14 cellular contexts compared by ENCODE assay signal in the genomic region with DNA sequence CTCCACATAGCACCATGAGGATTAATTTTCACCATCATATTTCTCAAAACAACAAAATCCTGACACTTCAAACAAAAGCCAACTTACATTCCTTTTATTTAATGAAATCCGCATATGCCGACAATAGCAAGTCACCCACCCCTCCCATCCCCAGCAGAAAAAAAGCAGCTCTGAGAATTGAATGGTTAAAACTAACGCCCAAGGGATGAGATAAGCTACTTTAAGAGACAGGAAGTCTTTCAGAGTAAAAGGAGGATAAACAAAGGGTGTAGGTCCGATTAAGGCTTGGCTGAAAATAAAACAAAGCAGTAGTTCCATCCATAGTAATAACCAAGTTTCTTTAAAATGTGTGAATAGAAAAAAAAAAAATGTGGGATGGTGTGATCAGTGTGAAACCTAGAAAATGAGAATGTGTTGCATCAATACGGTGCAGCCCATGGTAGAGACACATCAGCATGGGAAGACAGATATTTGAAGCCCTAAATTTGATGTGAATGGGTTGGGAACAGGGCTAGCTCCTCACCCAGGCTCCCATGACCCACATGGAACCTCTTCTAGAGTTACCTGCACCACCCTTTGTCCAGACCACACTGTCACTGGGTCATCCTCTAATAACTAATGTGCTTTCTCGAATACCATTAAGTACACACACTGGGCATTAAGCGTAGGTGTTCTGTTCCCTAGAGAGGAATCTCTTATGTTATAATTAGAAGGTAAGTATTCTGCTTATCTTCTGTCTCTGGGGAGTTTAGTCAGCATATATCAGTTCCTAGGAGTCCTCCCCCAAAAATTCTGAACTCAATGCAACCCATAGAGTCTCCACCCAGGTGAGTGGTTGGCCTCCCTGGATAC. TPM values are rescaled to one million over a fixed set of nuclear protein-coding genes. Genes with fewer than 3 reads are reported as not detected.
DNase-seq lines count a peak whose midpoint lies in the region; ATAC-seq, FAIRE-seq and TF ChIP-seq lines count a peak whose summit lies in the region.
"Had no signal": no experiment of that assay in that cellular context is flagged by ENCODE, and none has a peak within 500 bp of the region (broad histone marks: within the 10 kb centered on the region; RNA-seq: fewer than 3 reads in every experiment).

No MANE protein-coding gene starts in this region.

- peaks cover 0 to 18% (median 0%) of the 10 kb centered on the region in 11 donors for H3K9me3 Mint-ChIP-seq in naive thymus-derived CD4-positive, alpha-beta T cell

- H3K4me3 Mint-ChIP-seq in naive thymus-derived CD4-positive, alpha-beta T cell, result peak overlapping the region in 7 of 10 donors; percentile 41 to 63 (median 46)
- H3K4me3 Mint-ChIP-seq: brain had no signal

- H3K27ac Mint-ChIP-seq in naive thymus-derived CD4-positive, alpha-beta T cell, result peak overlapping the region in 5 of 9 donors; percentile 1 to 81 (median 50)

- in situ Hi-C loops in GM13977 (cut with MboI; ENCODE audit: low pct_unique_long_range_greater_than_20kb, low sequenced_read_pairs, unreplicated experiment), result no loop called here

- peaks cover 2 to 41% (median 33%) of the 10 kb centered on the region in 7 donors for H3K4me1 Mint-ChIP-seq in naive thymus-derived CD4-positive, alpha-beta T cell

- no peaks in the 10 kb centered on the region for H3K36me3 ChIP-seq in HUES64 (ENCODE audit: insufficient read depth, low read length)
- no peaks in the 10 kb centered on the region for H3K36me3 ChIP-seq in naive thymus-derived CD4-positive, alpha-beta T cell (ENCODE audit: control insufficient read depth in 2 of 3, insufficient read depth in 3 of 3, low read length in 3 of 3)

- H3K4me3 ChIP-seq in HUES64 (ENCODE audit: low read length) (no peak overlapping the region), cardiac fibroblast (replicated peaks in 1 of 2; ENCODE audit: low read depth in 2 of 2, low read length in 2 of 2) (no peak overlapping the region)
- no peak overlapping the region for H3K4me3 ChIP-seq in naive thymus-derived CD4-positive, alpha-beta T cell (ENCODE audit: low read length)

- POLR2A ChIA-PET in naive thymus-derived CD4-positive, alpha-beta T cell (lab: Charles Lee), result interaction anchor here (0.5 to 1.2 kb wide), 2 partner anchors 19 to 721 kb away, joined by 3 read pairs; no protein-coding TSS in a partner anchor

- peaks cover 5% of the 10 kb centered on the region; the same call in 1 of the 2 replicates for H3K9me3 ChIP-seq in HUES64 (ENCODE audit: insufficient read depth, low read depth, low read length)
- no peaks in the 10 kb centered on the region for H3K9me3 ChIP-seq in naive thymus-derived CD4-positive, alpha-beta T cell (ENCODE audit: control insufficient read depth in 2 of 3, low read length in 3 of 3)

- H3K27ac ChIP-seq in HUES64 (ENCODE audit: low read depth, low read length), result 0 out of 2 replicates have a peak overlapping the region, but pooled peaks have one; percentile 1
- H3K27ac ChIP-seq in naive thymus-derived CD4-positive, alpha-beta T cell (ENCODE audit: low read depth, low read length), result no peak overlapping the region
- H3K27ac ChIP-seq: C4-2B, epithelial cell of prostate had no signal

- ATAC-seq in GM18502 (IDR thresholded peaks at IDR 0.05; ENCODE audit: poor library complexity, unreplicated experiment), result peak; percentile 9
- ATAC-seq in naive thymus-derived CD4-positive, alpha-beta T cell, result no peak

- peaks cover 0 to 13% (median 0%) of the 10 kb centered on the region in 5 donors for H3K36me3 Mint-ChIP-seq in naive thymus-derived CD4-positive, alpha-beta T cell
- H3K36me3 Mint-ChIP-seq: brain had no signal

- H3K4me1 ChIP-seq in HUES64 (ENCODE audit: insufficient read depth, low read length), result peaks cover 20% of the 10 kb centered on the region
- peaks cover 4 to 14% of the 10 kb centered on the region in 2 donors for H3K4me1 ChIP-seq in naive thymus-derived CD4-positive, alpha-beta T cell (ENCODE audit: control insufficient read depth in 2 of 2, insufficient read depth in 2 of 2, low read length in 2 of 2)

- FAIRE-seq in frontal cortex (lab: Jason Lieb, UNC), result no peak

- no peak for TF ChIP-seq CTCF in cardiac fibroblast (IDR thresholded peaks at IDR 0.05; ENCODE audit: low read depth, low read length)
- no peak for TF ChIP-seq CTCF in GM13977 (IDR thresholded peaks at IDR 0.05; ENCODE audit: extremely low read depth, insufficient read depth, missing control alignments)

- peaks cover 5 to 17% (median 8%) of the 10 kb centered on the region in 5 donors for H3K27me3 Mint-ChIP-seq in naive thymus-derived CD4-positive, alpha-beta T cell

- H3K27me3 ChIP-seq in HUES64 (ENCODE audit: insufficient read depth, low read length), result no peaks in the 10 kb centered on the region
- H3K27me3 ChIP-seq in naive thymus-derived CD4-positive, alpha-beta T cell (ENCODE audit: control insufficient read depth in 2 of 2, insufficient read depth in 2 of 2, low read length in 2 of 2), result no peaks in the 10 kb centered on the region

- 61% methylated on average over 7 of the region's 7 CpGs for WGBS in HUES64

- intact Hi-C loops in naive thymus-derived CD4-positive, alpha-beta T cell (cut with micrococcal nuclease), result no loop called here

- CTCF ChIA-PET in naive thymus-derived CD4-positive, alpha-beta T cell (lab: Charles Lee), result no interaction called here

- DNase-seq in cardiac fibroblast (ENCODE audit: low read depth in 2 of 2) (peak; percentile 45 to 82), NCI-H82 treated with DMSO at 0.1 percent for 48 hours (lab: John Stamatoyannopoulos, UW; ENCODE audit: unreplicated experiment) (no peak), GM13977 (ENCODE audit: low spot score) (no peak), frontal cortex (ENCODE audit: low spot score in 2 of 2) (no peak)
- no peak for DNase-seq in naive thymus-derived CD4-positive, alpha-beta T cell
- no peak for DNase-seq in stimulated activated CD4-positive, alpha-beta T cell treated with anti-CD3 and anti-CD28 coated beads, Interleukin-4, amount 100 ng/mL, for 1 hour
- DNase-seq: activated T-cell treated with anti-CD3 and anti-CD28 coated beads, Interleukin-2, amount 50 U/mL, for 1 hour; GDM1; NCI-H446 treated with DMSO at 0.1 percent for 48 hours had no signal

- no peak overlapping the region for H3K9ac ChIP-seq in HUES64 (ENCODE audit: low read depth, low read length)

RNA-seq across cellular contexts. Expression of a gene that starts 31.7 kb away (rescaled TPM):
- 348 TPM for polyA plus RNA-seq in HUES64 (2013, experiment 1 of 2)
- polyA plus RNA-seq in HUES64 (2013, experiment 2 of 2), result 361 TPM
- total RNA-seq in naive thymus-derived CD4-positive, alpha-beta T cell, result 100 to 1,000 TPM; 112 to 180 (median 116) TPM
- 100 to 1,000 TPM; 169 to 206 TPM for polyA plus RNA-seq in naive thymus-derived CD4-positive, alpha-beta T cell
- 33.0 TPM for total RNA-seq in frontal cortex

RNA-seq across cellular contexts. Expression of a gene that starts 47.8 kb away (rescaled TPM):
- polyA plus RNA-seq in HUES64 (2013, experiment 1 of 2), result 5.5 TPM
- 6.3 TPM for polyA plus RNA-seq in HUES64 (2013, experiment 2 of 2)
- total RNA-seq in naive thymus-derived CD4-positive, alpha-beta T cell, result under 1 TPM in 2 of 5 experiments, not detected in 3; 0.42 to 0.94 TPM
- polyA plus RNA-seq in naive thymus-derived CD4-positive, alpha-beta T cell, result under 1 TPM in 1 of 2 donors, not detected in 1; 0.35 TPM
- 8.2 TPM for total RNA-seq in frontal cortex

Comparison
In these comparisons a context has a peak if more than half of its experiments do, and no peak if none do; other contexts are left out.
1. DNase-seq: peak in cardiac fibroblast (2 of 2); none in naive thymus-derived CD4-positive, alpha-beta T cell (0 of 9), NCI-H82 treated with DMSO at 0.1 percent for 48 hours (single experiment), GM13977 (single experiment), stimulated activated CD4-positive, alpha-beta T cell treated with anti-CD3 and anti-CD28 coated beads, Interleukin-4, amount 100 ng/mL, for 1 hour (single experiment) and frontal cortex (0 of 2).